In genomic region chr15:78157203-78157602, GRCh38 we compare ENCODE assay signal across 30 cellular contexts.
"Had no signal": no experiment of that assay in that cellular context is flagged by ENCODE, and none has a peak within 500 bp of the region (broad histone marks: within the 10 kb centered on the region; RNA-seq: fewer than 3 reads in every experiment).

No MANE protein-coding gene starts in this region.

- H3K27ac ChIP-seq: neutrophil, ovary, upper lobe of right lung, WERI-Rb-1 had no signal

- H3K9me3 Mint-ChIP-seq: activated CD4-positive, alpha-beta memory T cell treated with anti-CD3 and anti-CD28 coated beads for 36 hours; activated CD4-positive, alpha-beta T cell treated with anti-CD3 and anti-CD28 coated beads, Interleukin-2, amount 10 ng/mL, durations not matched to agents 24 days and 14 days; activated naive CD4-positive, alpha-beta T cell treated with anti-CD3 and anti-CD28 coated beads for 36 hours; activated T-helper 1 cell treated with anti-CD3 and anti-CD28 coated beads, Interleukin-12 subunit alpha, Interleukin-12 subunit beta, Interleukin-2, Interleukin-4 antibody, amounts not matched to agents 30 ng/mL and 10 ng/mL and 1 ng/mL, durations not matched to agents 14 hours and 24 hours and 36 hours; mesothelial cell of epicardium; naive B cell; nephron progenitor cell; stimulated activated effector memory CD8-positive, alpha-beta T cell treated with anti-CD3 and anti-CD28 coated beads, Interleukin-12 subunit alpha, Interleukin-12 subunit beta, amount 100 ng/mL, for 72 hours; stimulated activated naive CD8-positive, alpha-beta T cell treated with anti-CD3 and anti-CD28 coated beads, Interleukin-15, Interleukin-2, amounts not matched to agents 100 ng/mL and 50 ng/mL, for 24 hours had no signal

- H3K4me3 Mint-ChIP-seq: activated CD4-positive, alpha-beta memory T cell treated with anti-CD3 and anti-CD28 coated beads for 36 hours; activated CD4-positive, alpha-beta T cell treated with anti-CD3 and anti-CD28 coated beads, Interleukin-2, amount 10 ng/mL, durations not matched to agents 24 days and 14 days; activated naive CD4-positive, alpha-beta T cell treated with anti-CD3 and anti-CD28 coated beads for 36 hours; activated T-helper 1 cell treated with anti-CD3 and anti-CD28 coated beads, Interleukin-12 subunit alpha, Interleukin-12 subunit beta, Interleukin-2, Interleukin-4 antibody, amounts not matched to agents 30 ng/mL and 10 ng/mL and 1 ng/mL, durations not matched to agents 14 hours and 24 hours and 36 hours; mesothelial cell of epicardium; naive B cell; nephron progenitor cell; stimulated activated effector memory CD8-positive, alpha-beta T cell treated with anti-CD3 and anti-CD28 coated beads, Interleukin-12 subunit alpha, Interleukin-12 subunit beta, amount 100 ng/mL, for 72 hours; stimulated activated naive CD8-positive, alpha-beta T cell treated with anti-CD3 and anti-CD28 coated beads, Interleukin-15, Interleukin-2, amounts not matched to agents 100 ng/mL and 50 ng/mL, for 24 hours; T-helper 17 cell had no signal

- ATAC-seq: left cardiac atrium; sciatic nerve; stimulated activated effector memory CD8-positive, alpha-beta T cell treated with anti-CD3 and anti-CD28 coated beads, Interleukin-12 subunit alpha, Interleukin-12 subunit beta, amount 100 ng/mL, for 72 hours; T-helper 17 cell; upper lobe of right lung had no signal

- H3K27ac Mint-ChIP-seq: activated CD4-positive, alpha-beta memory T cell treated with anti-CD3 and anti-CD28 coated beads for 36 hours; activated CD4-positive, alpha-beta T cell treated with anti-CD3 and anti-CD28 coated beads, Interleukin-2, amount 10 ng/mL, durations not matched to agents 24 days and 14 days; activated naive CD4-positive, alpha-beta T cell treated with anti-CD3 and anti-CD28 coated beads for 36 hours; activated T-helper 1 cell treated with anti-CD3 and anti-CD28 coated beads, Interleukin-12 subunit alpha, Interleukin-12 subunit beta, Interleukin-2, Interleukin-4 antibody, amounts not matched to agents 30 ng/mL and 10 ng/mL and 1 ng/mL, durations not matched to agents 14 hours and 24 hours and 36 hours; mesothelial cell of epicardium; naive B cell; nephron progenitor cell; progenitor cell of endocrine pancreas; stimulated activated effector memory CD8-positive, alpha-beta T cell treated with anti-CD3 and anti-CD28 coated beads, Interleukin-12 subunit alpha, Interleukin-12 subunit beta, amount 100 ng/mL, for 72 hours; stimulated activated naive CD8-positive, alpha-beta T cell treated with anti-CD3 and anti-CD28 coated beads, Interleukin-15, Interleukin-2, amounts not matched to agents 100 ng/mL and 50 ng/mL, for 24 hours; T-helper 17 cell had no signal

- H3K27me3 ChIP-seq: neutrophil, ovary, upper lobe of right lung had no signal

- H3K4me3 ChIP-seq: ovary, skin epidermis, upper lobe of right lung had no signal

- DNase-seq: activated CD4-positive, alpha-beta memory T cell treated with anti-CD3 and anti-CD28 coated beads for 36 hours; activated CD4-positive, alpha-beta T cell treated with anti-CD3 and anti-CD28 coated beads, Interleukin-2, amount 10 ng/mL, durations not matched to agents 24 days and 14 days; activated CD4-positive, CD25-positive, alpha-beta regulatory T cell treated with anti-CD3 and anti-CD28 coated beads, Interleukin-2, amount 50 U/mL, for 72 hours; activated effector memory CD4-positive, alpha-beta T cell treated with anti-CD3 and anti-CD28 coated beads, Interleukin-2, amount 50 U/mL, for 16 hours; activated naive CD4-positive, alpha-beta T cell treated with anti-CD3 and anti-CD28 coated beads for 36 hours; amniotic stem cell; central memory CD4-positive, alpha-beta T cell; foreskin fibroblast; head of caudate nucleus; hippocampal formation; left cardiac atrium; naive B cell; nephron progenitor cell; ovary; retina; stimulated activated CD4-positive, alpha-beta T cell treated with anti-CD3 and anti-CD28 coated beads, Interleukin-12 subunit alpha, Interleukin-12 subunit beta, amount 100 ng/mL, for 4 hours; stimulated activated CD4-positive, alpha-beta T cell treated with anti-CD3 and anti-CD28 coated beads, Interleukin-4, amount 100 ng/mL, for 24 hours; substantia nigra; T-helper 17 cell; T1000; upper lobe of right lung; WERI-Rb-1 had no signal

- H3K36me3 ChIP-seq: ovary had no signal

- H3K27me3 Mint-ChIP-seq: activated CD4-positive, alpha-beta memory T cell treated with anti-CD3 and anti-CD28 coated beads for 36 hours; activated CD4-positive, alpha-beta T cell treated with anti-CD3 and anti-CD28 coated beads, Interleukin-2, amount 10 ng/mL, durations not matched to agents 24 days and 14 days; naive B cell; progenitor cell of endocrine pancreas; stimulated activated naive CD8-positive, alpha-beta T cell treated with anti-CD3 and anti-CD28 coated beads, Interleukin-15, Interleukin-2, amounts not matched to agents 100 ng/mL and 50 ng/mL, for 24 hours; T-helper 17 cell had no signal

- H3K9me3 ChIP-seq: neutrophil, ovary, upper lobe of right lung had no signal
